9 cellular contexts compared by ENCODE assay signal in the genomic region with DNA sequence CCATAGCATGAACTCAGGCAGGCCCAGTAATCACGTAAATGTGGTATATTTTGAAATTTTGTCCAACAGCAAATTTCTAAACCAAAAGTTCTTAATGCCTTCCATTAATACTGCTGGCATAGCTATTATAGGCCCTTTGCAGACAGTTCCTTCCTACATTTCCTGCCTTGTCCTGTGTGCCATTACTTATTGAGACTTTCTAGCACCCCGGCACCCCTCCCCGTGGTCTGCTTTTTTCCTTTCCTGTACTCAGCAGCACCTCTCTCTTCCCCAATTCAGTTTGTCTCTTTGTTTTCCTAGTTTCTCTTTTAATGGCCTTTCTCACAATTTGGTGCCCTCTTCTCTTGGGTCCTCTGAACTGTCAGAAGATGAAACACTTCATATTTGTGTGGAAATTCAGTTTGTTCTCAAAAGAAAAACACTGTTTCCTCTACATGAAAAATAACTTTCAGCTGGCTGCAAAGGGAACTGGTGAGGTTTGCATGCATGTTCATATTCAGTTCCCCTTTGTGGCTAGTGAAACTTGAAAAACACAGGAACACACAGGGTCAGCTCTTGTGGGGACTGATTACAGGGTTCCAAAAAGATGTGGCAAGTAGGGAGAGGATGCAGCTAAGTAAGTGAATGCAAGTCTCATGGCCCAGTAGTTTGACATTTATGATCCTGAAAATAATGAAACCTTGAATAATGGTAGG. TPM values are rescaled to one million over a fixed set of nuclear protein-coding genes. Genes with fewer than 3 reads are reported as not detected.
DNase-seq lines count a peak whose midpoint lies in the region; ATAC-seq, FAIRE-seq and TF ChIP-seq lines count a peak whose summit lies in the region.
"Had no signal": no experiment of that assay in that cellular context is flagged by ENCODE, and none has a peak within 500 bp of the region (broad histone marks: within the 10 kb centered on the region; RNA-seq: fewer than 3 reads in every experiment).

No MANE protein-coding gene starts in this region.

- H3K9me3 ChIP-seq in BLaER1: no peaks in the 10 kb centered on the region

- H3K4me3 ChIP-seq in BLaER1: no peak overlapping the region

- peak overlapping the region; percentile 65 for H3K27ac ChIP-seq in BLaER1
- H3K27ac ChIP-seq: brain microvascular endothelial cell had no signal

- no peaks in the 10 kb centered on the region for H3K27me3 Mint-ChIP-seq in activated CD8-positive, alpha-beta T cell treated with anti-CD3 and anti-CD28 coated beads for 36 hours

- DNase-seq in GM19239 (ENCODE audit: insufficient read length, low spot score): no peak
- no peak for DNase-seq in activated CD8-positive, alpha-beta T cell treated with anti-CD3 and anti-CD28 coated beads for 36 hours
- no peak for DNase-seq in NCI-H1436 treated with DMSO at 0.1 percent for 48 hours (lab: John Stamatoyannopoulos, UW)
- DNase-seq in stimulated activated CD4-positive, alpha-beta T cell treated with anti-CD3 and anti-CD28 coated beads, Interleukin-2, amount 100 ng/mL, for 48 hours: no peak
- DNase-seq in NCI-H345 treated with DMSO at 0.1 percent for 48 hours (lab: John Stamatoyannopoulos, UW; ENCODE audit: unreplicated experiment): no peak
- no peak for DNase-seq in activated CD4-positive, alpha-beta T cell treated with anti-CD3 and anti-CD28 coated beads for 48 hours
- DNase-seq: brain microvascular endothelial cell had no signal

- TF ChIP-seq CTCF in activated CD8-positive, alpha-beta T cell treated with anti-CD3 and anti-CD28 coated beads for 36 hours (IDR thresholded peaks at IDR 0.05): no peak

- H4K20me1 ChIP-seq in BLaER1: peaks cover 6% of the 10 kb centered on the region; the same call in 1 of the 2 replicates

- H3K4me1 Mint-ChIP-seq in activated CD8-positive, alpha-beta T cell treated with anti-CD3 and anti-CD28 coated beads for 36 hours (ENCODE audit: low read depth): peaks cover 55% of the 10 kb centered on the region

- peaks cover 22% of the 10 kb centered on the region for H3K4me1 ChIP-seq in BLaER1

- CTCF ChIA-PET in activated CD8-positive, alpha-beta T cell treated with anti-CD3 and anti-CD28 coated beads for 36 hours (lab: Charles Lee): no interaction called here

- H3K27me3 ChIP-seq in BLaER1: peaks cover 83% of the 10 kb centered on the region
- H3K27me3 ChIP-seq: brain microvascular endothelial cell had no signal

- H3K36me3 ChIP-seq in BLaER1: no peaks in the 10 kb centered on the region
- H3K36me3 ChIP-seq: brain microvascular endothelial cell had no signal

- intact Hi-C loops in activated CD8-positive, alpha-beta T cell treated with anti-CD3 and anti-CD28 coated beads for 36 hours (cut with micrococcal nuclease): no loop called here

- no peak overlapping the region for H3K9ac ChIP-seq in BLaER1

- no peak overlapping the region for H3K4me3 Mint-ChIP-seq in activated CD8-positive, alpha-beta T cell treated with anti-CD3 and anti-CD28 coated beads for 36 hours

- POLR2A ChIA-PET in activated CD8-positive, alpha-beta T cell treated with anti-CD3 and anti-CD28 coated beads for 36 hours (lab: Charles Lee): no interaction called here

- H3K9me3 Mint-ChIP-seq in activated CD8-positive, alpha-beta T cell treated with anti-CD3 and anti-CD28 coated beads for 36 hours: no peaks in the 10 kb centered on the region

- peak; percentile 83 for ATAC-seq in HG03135 (IDR thresholded peaks at IDR 0.05; ENCODE audit: unreplicated experiment)
- ATAC-seq in activated CD8-positive, alpha-beta T cell treated with anti-CD3 and anti-CD28 coated beads for 36 hours: peak; percentile 30

- FAIRE-seq in GM19239 (lab: Jason Lieb, UNC): peak; percentile 98

- peak overlapping the region; percentile 84 for H3K27ac Mint-ChIP-seq in activated CD8-positive, alpha-beta T cell treated with anti-CD3 and anti-CD28 coated beads for 36 hours

- H3K4me2 ChIP-seq in BLaER1: peak overlapping the region; percentile 39

- H3K36me3 Mint-ChIP-seq in activated CD8-positive, alpha-beta T cell treated with anti-CD3 and anti-CD28 coated beads for 36 hours (ENCODE audit: low read depth): no peaks in the 10 kb centered on the region

RNA-seq across cellular contexts. Expression of a gene that starts 17.1 kb away (rescaled TPM):
- total RNA-seq in activated CD8-positive, alpha-beta T cell treated with anti-CD3 and anti-CD28 coated beads for 36 hours: under 1 TPM; 0.52 to 0.65 TPM

RNA-seq across cellular contexts. Expression of a gene that starts 18.2 kb away (rescaled TPM):
- total RNA-seq in activated CD8-positive, alpha-beta T cell treated with anti-CD3 and anti-CD28 coated beads for 36 hours: under 1 TPM; 0.11 to 0.38 TPM
